ENCODE assay signal across 8 cellular contexts in the genomic region with DNA sequence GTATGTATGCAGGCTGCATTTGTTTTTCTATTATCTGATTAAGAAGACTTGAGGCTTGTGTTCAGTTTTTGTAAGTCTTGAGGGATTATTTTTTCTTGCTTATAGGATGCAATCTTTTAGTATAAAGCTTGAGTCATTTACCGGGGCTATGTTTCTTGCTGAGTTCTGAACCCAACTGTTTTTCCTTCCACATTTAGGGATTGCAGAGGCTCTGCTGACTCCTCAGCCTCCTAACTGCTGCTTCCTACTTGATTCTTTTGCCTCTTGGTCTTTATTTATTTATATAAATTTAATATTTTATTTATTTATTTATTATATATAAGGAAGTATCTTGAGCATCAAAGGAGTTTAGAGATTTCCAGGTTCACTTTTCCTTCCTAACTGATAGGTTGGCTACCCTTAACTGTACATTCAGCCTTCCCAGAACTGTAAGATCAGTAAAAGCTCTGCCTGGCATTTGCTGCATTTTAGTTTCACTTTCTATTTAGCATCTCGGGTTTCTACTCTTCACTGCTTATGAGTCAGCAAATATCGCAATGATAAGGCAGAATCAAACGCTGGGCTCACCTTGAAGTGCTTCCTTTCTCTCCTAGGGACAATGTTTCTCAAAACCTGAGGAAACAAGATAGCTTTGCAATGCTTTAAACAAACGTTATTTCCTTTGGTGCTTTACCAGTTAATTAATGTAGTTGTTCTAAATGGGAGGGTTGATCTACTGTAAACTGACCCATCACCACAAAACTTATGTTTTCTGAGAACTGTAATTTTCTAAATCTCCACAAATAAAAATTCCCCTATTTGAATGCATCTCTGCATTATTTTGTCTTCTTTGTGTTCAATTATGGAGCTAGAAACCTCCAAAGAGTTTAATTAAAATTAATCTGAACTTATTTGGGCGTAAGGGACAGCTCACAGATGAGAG.
DNase-seq lines count a peak whose midpoint lies in the region; ATAC-seq, FAIRE-seq and TF ChIP-seq lines count a peak whose summit lies in the region.

No MANE protein-coding gene starts in this region.

- H3K27ac Mint-ChIP-seq in MCF 10A (ENCODE audit: low read depth, unreplicated experiment): peak overlapping the region; percentile 61
- peak overlapping the region in 1 of 2 donors; percentile 57 for H3K27ac Mint-ChIP-seq in stimulated activated naive CD8-positive, alpha-beta T cell treated with anti-CD3 and anti-CD28 coated beads, Interleukin-15, amount 100 ng/mL, for 72 hours

- H3K36me3 ChIP-seq in kidney (ENCODE audit: control insufficient read depth in 1 of 2, insufficient read depth in 2 of 2, low read length in 2 of 2): no peaks in the 10 kb centered on the region

- H3K4me1 Mint-ChIP-seq in MCF 10A (ENCODE audit: insufficient read depth, unreplicated experiment): peaks cover 11% of the 10 kb centered on the region
- peaks cover 12% of the 10 kb centered on the region for H3K4me1 Mint-ChIP-seq in stimulated activated naive CD8-positive, alpha-beta T cell treated with anti-CD3 and anti-CD28 coated beads, Interleukin-15, amount 100 ng/mL, for 72 hours

- H3K4me1 ChIP-seq in kidney (ENCODE audit: control insufficient read depth in 1 of 2, insufficient read depth in 1 of 2, low read depth in 1 of 2, low read length in 2 of 2): no peaks in the 10 kb centered on the region

- no peak overlapping the region for H3K27ac ChIP-seq in kidney (ENCODE audit: low read depth in 2 of 2, low read length in 2 of 2)

- H3K9me3 Mint-ChIP-seq in MCF 10A (ENCODE audit: unreplicated experiment): no peaks in the 10 kb centered on the region
- no peaks in the 10 kb centered on the region for H3K9me3 Mint-ChIP-seq in stimulated activated naive CD8-positive, alpha-beta T cell treated with anti-CD3 and anti-CD28 coated beads, Interleukin-15, amount 100 ng/mL, for 72 hours

- H3K4me3 Mint-ChIP-seq in MCF 10A (ENCODE audit: unreplicated experiment): peak overlapping the region; percentile 68
- H3K4me3 Mint-ChIP-seq in stimulated activated naive CD8-positive, alpha-beta T cell treated with anti-CD3 and anti-CD28 coated beads, Interleukin-15, amount 100 ng/mL, for 72 hours: peak overlapping the region; percentile 48 to 71

- H3K36me3 Mint-ChIP-seq in MCF 10A (ENCODE audit: insufficient read depth, unreplicated experiment): no peaks in the 10 kb centered on the region

- H3K9ac ChIP-seq in kidney (ENCODE audit: low read length in 2 of 2): peak overlapping the region in 1 of 2 donors; percentile 14

- H3K9me3 ChIP-seq in kidney (ENCODE audit: control insufficient read depth in 1 of 2, low read length in 2 of 2): no peaks in the 10 kb centered on the region

- intact Hi-C loops in MCF 10A (cut with micrococcal nuclease) (no loop called here), kidney (cut with DNase I) (no loop called here)

- H3K4me3 ChIP-seq in kidney (ENCODE audit: low read length in 2 of 2): peak overlapping the region; percentile 70 to 92

- CTCF ChIA-PET in MCF 10A (lab: Yijun Ruan, JAX): interaction anchor here (0.6 to 1.3 kb wide), 5 partner anchors 25 to 183 kb away, joined by 3 to 5 read pairs (median 3); no protein-coding TSS in a partner anchor

- ATAC-seq in GM21529 (IDR thresholded peaks at IDR 0.05; ENCODE audit: unreplicated experiment): peak; percentile 98
- peak; percentile 80 for ATAC-seq in stimulated activated naive CD8-positive, alpha-beta T cell treated with anti-CD3 and anti-CD28 coated beads, Interleukin-15, amount 100 ng/mL, for 72 hours

- no peaks in the 10 kb centered on the region for H3K27me3 Mint-ChIP-seq in MCF 10A (ENCODE audit: insufficient read depth, unreplicated experiment)
- H3K27me3 Mint-ChIP-seq in stimulated activated naive CD8-positive, alpha-beta T cell treated with anti-CD3 and anti-CD28 coated beads, Interleukin-15, amount 100 ng/mL, for 72 hours: no peaks in the 10 kb centered on the region

- FAIRE-seq in kidney (lab: Jason Lieb, UNC): peak; percentile 80

- TF ChIP-seq CTCF in MCF 10A (IDR thresholded peaks at IDR 0.05; ENCODE audit: unreplicated experiment) (no peak), kidney (IDR thresholded peaks at IDR 0.05; ENCODE audit: borderline replicate concordance, extremely low read depth, insufficient read depth) (no peak)

- DNase-seq in SKM-1 treated with dmso at 0.1 percent for 144 hours (lab: John Stamatoyannopoulos, UW; ENCODE audit: unreplicated experiment) (peak; percentile 13), SKM-1 (lab: John Stamatoyannopoulos, UW; ENCODE audit: unreplicated experiment) (no peak), HT1080 (ENCODE audit: low read depth) (peak; percentile 82), NOMO-1 treated with DMSO at 0.1 percent for 48 hours (lab: John Stamatoyannopoulos, UW; ENCODE audit: unreplicated experiment) (peak; percentile 20), MCF 10A (ENCODE audit: unreplicated experiment) (peak; percentile 83), kidney (no peak)
- no peak for DNase-seq in stimulated activated naive CD8-positive, alpha-beta T cell treated with anti-CD3 and anti-CD28 coated beads, Interleukin-15, amount 100 ng/mL, for 72 hours

- BruUV-seq in MCF 10A (replicated peaks; lab: Mats Ljungman, UMichigan): no TSS peak

- POLR2A ChIA-PET in MCF 10A (lab: Yijun Ruan, JAX): interaction anchor here (0.6 to 1.3 kb wide), 7 partner anchors 10 to 1428 kb away, joined by 3 to 4 read pairs (median 3); no protein-coding TSS in a partner anchor

Comparison
In these comparisons a context has a peak if more than half of its experiments do, and no peak if none do; other contexts are left out.
1. DNase-seq: peak in SKM-1 treated with dmso at 0.1 percent for 144 hours (single experiment), HT1080 (single experiment), NOMO-1 treated with DMSO at 0.1 percent for 48 hours (single experiment) and MCF 10A (single experiment); none in SKM-1 (single experiment), kidney (single experiment) and stimulated activated naive CD8-positive, alpha-beta T cell treated with anti-CD3 and anti-CD28 coated beads, Interleukin-15, amount 100 ng/mL, for 72 hours (0 of 2).